ENCODE assay signal across 8 cellular contexts in genomic region chr5:81850932-81851331, GRCh38.
DNase-seq lines count a peak whose midpoint lies in the region; ATAC-seq and TF ChIP-seq lines count a peak whose summit lies in the region.

No MANE protein-coding gene starts in this region.

- no peak for ATAC-seq in activated CD8-positive, alpha-beta T cell treated with anti-CD3 and anti-CD28 coated beads, Interleukin-2, amount 10 ng/mL, durations not matched to agents 7 days and 5 days
- ATAC-seq in stimulated activated effector memory CD8-positive, alpha-beta T cell treated with anti-CD3 and anti-CD28 coated beads, Interleukin-12 subunit alpha, Interleukin-12 subunit beta, amount 100 ng/mL, for 72 hours: no peak
- ATAC-seq in GM19463 (IDR thresholded peaks at IDR 0.05; ENCODE audit: unreplicated experiment): no peak
- no peak for ATAC-seq in GM21786 (IDR thresholded peaks at IDR 0.05; ENCODE audit: unreplicated experiment)

- H3K36me3 Mint-ChIP-seq in activated CD8-positive, alpha-beta T cell treated with anti-CD3 and anti-CD28 coated beads, Interleukin-2, amount 10 ng/mL, durations not matched to agents 7 days and 5 days (ENCODE audit: low read depth): peaks cover 4% of the 10 kb centered on the region
- H3K36me3 Mint-ChIP-seq in stimulated activated effector memory CD8-positive, alpha-beta T cell treated with anti-CD3 and anti-CD28 coated beads, Interleukin-12 subunit alpha, Interleukin-12 subunit beta, amount 100 ng/mL, for 72 hours: no peaks in the 10 kb centered on the region

- H3K9me3 Mint-ChIP-seq in activated CD8-positive, alpha-beta T cell treated with anti-CD3 and anti-CD28 coated beads, Interleukin-2, amount 10 ng/mL, durations not matched to agents 7 days and 5 days (ENCODE audit: insufficient read depth): no peaks in the 10 kb centered on the region
- no peaks in the 10 kb centered on the region for H3K9me3 Mint-ChIP-seq in stimulated activated effector memory CD8-positive, alpha-beta T cell treated with anti-CD3 and anti-CD28 coated beads, Interleukin-12 subunit alpha, Interleukin-12 subunit beta, amount 100 ng/mL, for 72 hours

- H3K27ac Mint-ChIP-seq in activated CD8-positive, alpha-beta T cell treated with anti-CD3 and anti-CD28 coated beads, Interleukin-2, amount 10 ng/mL, durations not matched to agents 7 days and 5 days: peak overlapping the region; percentile 93
- peak overlapping the region; percentile 95 for H3K27ac Mint-ChIP-seq in stimulated activated effector memory CD8-positive, alpha-beta T cell treated with anti-CD3 and anti-CD28 coated beads, Interleukin-12 subunit alpha, Interleukin-12 subunit beta, amount 100 ng/mL, for 72 hours

- H3K27ac ChIP-seq in HL-60 (replicated peaks): peak overlapping the region; percentile 94
- H3K27ac ChIP-seq in iPS DF 6.9 (ENCODE audit: low read length): peak overlapping the region; percentile 47

- no peaks in the 10 kb centered on the region for H3K9me3 ChIP-seq in iPS DF 6.9 (ENCODE audit: control insufficient read depth, insufficient read depth, low read length)

- no CpG with 5 or more reads among the region's 2 CpGs for WGBS in iPS DF 6.9 (ENCODE audit: insufficient coverage, insufficient read length)

- H3K36me3 ChIP-seq in iPS DF 6.9 (ENCODE audit: control insufficient read depth, insufficient read depth, low read length): no peaks in the 10 kb centered on the region

- peaks cover 43% of the 10 kb centered on the region for H3K4me1 Mint-ChIP-seq in activated CD8-positive, alpha-beta T cell treated with anti-CD3 and anti-CD28 coated beads, Interleukin-2, amount 10 ng/mL, durations not matched to agents 7 days and 5 days (ENCODE audit: low read depth)
- peaks cover 33% of the 10 kb centered on the region for H3K4me1 Mint-ChIP-seq in stimulated activated effector memory CD8-positive, alpha-beta T cell treated with anti-CD3 and anti-CD28 coated beads, Interleukin-12 subunit alpha, Interleukin-12 subunit beta, amount 100 ng/mL, for 72 hours

- H3K27me3 ChIP-seq in HL-60 (ENCODE audit: insufficient read depth, poor library complexity, severe bottlenecking): no peaks in the 10 kb centered on the region
- no peaks in the 10 kb centered on the region for H3K27me3 ChIP-seq in iPS DF 6.9 (ENCODE audit: control insufficient read depth, insufficient read depth, low read length)

- TF ChIP-seq CTCF in HL-60 (IDR thresholded peaks at IDR 0.05; ENCODE audit: insufficient read depth, low read length): no peak

- POLR2A ChIA-PET in activated CD8-positive, alpha-beta T cell treated with anti-CD3 and anti-CD28 coated beads, Interleukin-2, amount 10 ng/mL, durations not matched to agents 7 days and 5 days (lab: Charles Lee): interaction anchor here (0.8 to 3.9 kb wide), 7 partner anchors 12 to 549 kb away, joined by 3 to 139 read pairs (median 5); partner anchors contain the start of genes ATG10 and SSBP2

- H3K4me1 ChIP-seq in iPS DF 6.9 (ENCODE audit: control insufficient read depth, insufficient read depth, low read length): peaks cover 9% of the 10 kb centered on the region; the same call in 1 of the 2 replicates

- H3K27me3 Mint-ChIP-seq in activated CD8-positive, alpha-beta T cell treated with anti-CD3 and anti-CD28 coated beads, Interleukin-2, amount 10 ng/mL, durations not matched to agents 7 days and 5 days (ENCODE audit: low read depth): no peaks in the 10 kb centered on the region

- H3K4me3 Mint-ChIP-seq in activated CD8-positive, alpha-beta T cell treated with anti-CD3 and anti-CD28 coated beads, Interleukin-2, amount 10 ng/mL, durations not matched to agents 7 days and 5 days: peak overlapping the region; percentile 83
- peak overlapping the region; percentile 84 for H3K4me3 Mint-ChIP-seq in stimulated activated effector memory CD8-positive, alpha-beta T cell treated with anti-CD3 and anti-CD28 coated beads, Interleukin-12 subunit alpha, Interleukin-12 subunit beta, amount 100 ng/mL, for 72 hours

- DNase-seq in HL-60 (ENCODE audit: low read depth in 1 of 2, low spot score in 1 of 2) (no peak), iPS DF 6.9 (ENCODE audit: low read depth, low spot score) (no peak), NCI-H774 (lab: John Stamatoyannopoulos, UW) (no peak)
- DNase-seq in activated CD8-positive, alpha-beta T cell treated with anti-CD3 and anti-CD28 coated beads, Interleukin-2, amount 10 ng/mL, durations not matched to agents 7 days and 5 days: no peak
- DNase-seq in stimulated activated effector memory CD8-positive, alpha-beta T cell treated with anti-CD3 and anti-CD28 coated beads, Interleukin-12 subunit alpha, Interleukin-12 subunit beta, amount 100 ng/mL, for 72 hours (ENCODE audit: low spot score in 2 of 2): no peak
- DNase-seq in stimulated activated CD4-positive, alpha-beta T cell treated with anti-CD3 and anti-CD28 coated beads, Interleukin-4, amount 100 ng/mL, for 4 hours: no peak

- no peak overlapping the region for H3K4me3 ChIP-seq in HL-60 (replicated peaks; ENCODE audit: insufficient read depth, low read length)
- no peak overlapping the region for H3K4me3 ChIP-seq in iPS DF 6.9 (ENCODE audit: low read length)

- CTCF ChIA-PET in activated CD8-positive, alpha-beta T cell treated with anti-CD3 and anti-CD28 coated beads, Interleukin-2, amount 10 ng/mL, durations not matched to agents 7 days and 5 days (lab: Charles Lee): interaction anchor here (0.8 to 5.6 kb wide), 11 partner anchors 12 to 458 kb away, joined by 3 to 40 read pairs (median 7); partner anchors contain the start of gene SSBP2
